In the genomic region with DNA sequence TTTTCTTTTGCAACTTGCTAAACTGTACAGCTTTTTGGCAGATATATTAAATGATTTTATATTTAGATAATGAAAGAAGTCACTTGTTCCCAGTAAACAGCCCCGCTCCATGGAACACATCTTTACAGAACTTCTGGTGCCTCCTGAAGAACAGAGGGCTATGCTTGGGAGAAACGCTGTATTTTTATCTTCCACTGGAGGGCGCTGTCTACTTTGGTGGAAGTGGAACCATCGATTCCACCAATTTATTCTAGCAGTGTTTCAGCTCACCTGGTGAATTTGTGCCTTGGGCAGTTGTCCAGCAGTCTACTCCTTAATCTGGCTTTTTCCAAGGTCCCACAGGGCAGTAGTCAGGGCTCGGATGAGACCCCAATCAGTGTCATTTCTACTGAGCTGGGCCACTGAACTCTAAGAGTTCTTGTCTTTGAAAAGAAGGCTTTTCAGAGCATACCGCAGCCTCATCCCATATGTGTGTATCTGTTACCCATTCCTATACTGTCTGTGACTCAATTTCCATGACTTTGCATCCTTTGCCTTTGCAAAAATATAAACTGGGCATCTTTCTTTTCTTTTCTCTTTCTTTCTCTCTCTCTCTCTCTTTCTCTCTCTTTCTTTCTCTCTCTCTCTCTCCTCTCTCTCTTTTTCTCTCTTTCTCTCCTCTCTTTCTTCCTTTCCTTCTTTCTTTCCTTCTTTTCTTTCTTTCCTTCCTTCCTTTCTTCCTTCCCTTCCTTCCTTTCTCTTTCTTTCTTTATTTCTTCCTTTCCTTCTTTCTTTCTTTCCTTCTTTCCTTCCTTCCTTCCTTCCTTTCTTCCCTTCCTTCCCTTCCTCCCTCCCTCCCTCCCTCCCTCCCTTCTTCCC, we compare ENCODE assay signal across 8 cellular contexts.
DNase-seq lines count a peak whose midpoint lies in the region; ATAC-seq and TF ChIP-seq lines count a peak whose summit lies in the region.

No MANE protein-coding gene starts in this region.

- 25 to 30% methylated on average over 4 to 6 of the region's 6 CpGs for WGBS in transverse colon (ENCODE audit: low coverage in 1 of 2), 2 donors

- intact Hi-C loops in transverse colon (cut with DNase I; ENCODE audit: low total_unique reads) = no loop called here

- H3K27ac ChIP-seq in brain microvascular endothelial cell = no peak overlapping the region
- no peak overlapping the region for H3K27ac ChIP-seq in transverse colon

- H3K9me3 ChIP-seq in transverse colon = no peaks in the 10 kb centered on the region

- peaks cover 26% of the 10 kb centered on the region for H3K27me3 Mint-ChIP-seq in activated T-cell treated with anti-CD3 and anti-CD28 coated beads, Interleukin-2, amount 50 U/mL, for 24 hours

- H3K4me1 Mint-ChIP-seq in activated T-cell treated with anti-CD3 and anti-CD28 coated beads, Interleukin-2, amount 50 U/mL, for 24 hours (ENCODE audit: low read depth) = no peaks in the 10 kb centered on the region

- no peaks in the 10 kb centered on the region for H3K36me3 Mint-ChIP-seq in activated T-cell treated with anti-CD3 and anti-CD28 coated beads, Interleukin-2, amount 50 U/mL, for 24 hours (ENCODE audit: low read depth)

- no peaks in the 10 kb centered on the region for H3K4me1 ChIP-seq in transverse colon

- peaks cover 8% of the 10 kb centered on the region for H3K9me3 Mint-ChIP-seq in activated T-cell treated with anti-CD3 and anti-CD28 coated beads, Interleukin-2, amount 50 U/mL, for 24 hours

- in situ Hi-C loops in brain microvascular endothelial cell (cut with HindIII; ENCODE audit: low pct_ligation_motif_present, low sequenced_read_pairs) = no loop called here
- in situ Hi-C loops in transverse colon (cut with MboI; ENCODE audit: low pct_ligation_motif_present in 1 of 4, low pct_unique_long_range_greater_than_20kb in 1 of 4, low sequenced_read_pairs in 3 of 4) = no loop called here

- H3K27me3 ChIP-seq in brain microvascular endothelial cell (replicated peaks) (no peaks in the 10 kb centered on the region), transverse colon (peaks cover 9% of the 10 kb centered on the region)

- TF ChIP-seq POLR2A in transverse colon (IDR thresholded peaks at IDR 0.05) = no peak

- H3K36me3 ChIP-seq in brain microvascular endothelial cell (replicated peaks) (no peaks in the 10 kb centered on the region), transverse colon (no peaks in the 10 kb centered on the region)

- TF ChIP-seq CTCF in brain microvascular endothelial cell (IDR thresholded peaks at IDR 0.05; ENCODE audit: low read depth, low read length, missing control alignments) (peak; percentile 86), transverse colon (IDR thresholded peaks at IDR 0.05) (peak; percentile 56 to 65 (median 63))

- no peak for ATAC-seq in HG02885 (IDR thresholded peaks at IDR 0.05; ENCODE audit: poor library complexity, unreplicated experiment)

- TF ChIP-seq EP300 in transverse colon (IDR thresholded peaks at IDR 0.05; ENCODE audit: low read depth) = no peak

- no peak overlapping the region for H3K27ac Mint-ChIP-seq in activated T-cell treated with anti-CD3 and anti-CD28 coated beads, Interleukin-2, amount 50 U/mL, for 24 hours

- DNase-seq in DMS 273 treated with DMSO at 0.1 percent for 48 hours (lab: John Stamatoyannopoulos, UW) = peak; percentile 66
- DNase-seq in HCEC 1CT = peak; percentile 45
- peak; percentile 28 for DNase-seq in NCI-H82 treated with DMSO at 0.1 percent for 48 hours (lab: John Stamatoyannopoulos, UW; ENCODE audit: unreplicated experiment)
- peak; percentile 63 for DNase-seq in brain microvascular endothelial cell
- peak; percentile 57 for DNase-seq in kidney tubule cell (ENCODE audit: low spot score)
- peak; percentile 32 for DNase-seq in transverse colon
- no peak for DNase-seq in activated T-cell treated with anti-CD3 and anti-CD28 coated beads, Interleukin-2, amount 50 U/mL, for 24 hours

- no peak overlapping the region for H3K4me3 ChIP-seq in brain microvascular endothelial cell (ENCODE audit: low read depth, low read length)
- H3K4me3 ChIP-seq in transverse colon = no peak overlapping the region

- no peak overlapping the region for H3K4me3 Mint-ChIP-seq in activated T-cell treated with anti-CD3 and anti-CD28 coated beads, Interleukin-2, amount 50 U/mL, for 24 hours
